In genomic region chr15:41340189-41340695, GRCh38 we compare ENCODE assay signal across 13 cellular contexts.
"Had no signal": no experiment of that assay in that cellular context is flagged by ENCODE, and none has a peak within 500 bp of the region (broad histone marks: within the 10 kb centered on the region; RNA-seq: fewer than 3 reads in every experiment).

No MANE protein-coding gene starts in this region.

- DNase-seq: activated CD4-positive, alpha-beta T cell treated with anti-CD3 and anti-CD28 coated beads for 48 hours; activated naive CD4-positive, alpha-beta T cell treated with anti-CD3 and anti-CD28 coated beads for 36 hours; activated T-cell treated with anti-CD3 and anti-CD28 coated beads for 4 hours; hypothalamus; mesendoderm; retina; stimulated activated CD4-positive, alpha-beta T cell treated with anti-CD3 and anti-CD28 coated beads, Interleukin-4, amount 100 ng/mL, for 1 hour; stimulated activated naive B cell treated with anti-CD40 and anti-IgM and Interleukin-4, amounts not matched to agents 10 μg/mL and 1 μg/mL and 100 μg/mL, for 72 hours; thyroid gland had no signal

- H3K4me3 Mint-ChIP-seq: activated naive CD4-positive, alpha-beta T cell treated with anti-CD3 and anti-CD28 coated beads for 36 hours; activated T-helper 17 cell treated with anti-CD3 and anti-CD28 coated beads, Interleukin-2, amount 50 U/mL, for 72 hours; natural killer cell treated with Interleukin-12 subunit alpha and Interleukin-12 subunit beta and Interleukin-15 and Interleukin-18, amount 100 ng/mL, for 72 hours; stimulated activated naive B cell treated with anti-CD40 and anti-IgM and Interleukin-4, amounts not matched to agents 10 μg/mL and 1 μg/mL and 100 μg/mL, for 72 hours; WTC11 had no signal

- H3K27me3 Mint-ChIP-seq: activated T-helper 17 cell treated with anti-CD3 and anti-CD28 coated beads, Interleukin-2, amount 50 U/mL, for 72 hours; natural killer cell treated with Interleukin-12 subunit alpha and Interleukin-12 subunit beta and Interleukin-15 and Interleukin-18, amount 100 ng/mL, for 72 hours; stimulated activated naive B cell treated with anti-CD40 and anti-IgM and Interleukin-4, amounts not matched to agents 10 μg/mL and 1 μg/mL and 100 μg/mL, for 72 hours had no signal

- H3K27me3 ChIP-seq: esophagus muscularis mucosa, thyroid gland had no signal

- ATAC-seq: activated T-helper 17 cell treated with anti-CD3 and anti-CD28 coated beads, Interleukin-2, amount 50 U/mL, for 72 hours; natural killer cell treated with Interleukin-12 subunit alpha and Interleukin-12 subunit beta and Interleukin-15 and Interleukin-18, amount 100 ng/mL, for 72 hours; stimulated activated naive B cell treated with anti-CD40 and anti-IgM and Interleukin-4, amounts not matched to agents 10 μg/mL and 1 μg/mL and 100 μg/mL, for 72 hours; WTC11 had no signal

- H3K27ac ChIP-seq: esophagus muscularis mucosa, thyroid gland had no signal

- H3K9me3 ChIP-seq: esophagus muscularis mucosa, thyroid gland had no signal

- H3K36me3 ChIP-seq: esophagus muscularis mucosa, thyroid gland had no signal

- H3K4me3 ChIP-seq: esophagus muscularis mucosa, thyroid gland had no signal

- H3K4me1 ChIP-seq: esophagus muscularis mucosa, thyroid gland had no signal

- H3K9me3 Mint-ChIP-seq: activated naive CD4-positive, alpha-beta T cell treated with anti-CD3 and anti-CD28 coated beads for 36 hours; activated T-helper 17 cell treated with anti-CD3 and anti-CD28 coated beads, Interleukin-2, amount 50 U/mL, for 72 hours; natural killer cell treated with Interleukin-12 subunit alpha and Interleukin-12 subunit beta and Interleukin-15 and Interleukin-18, amount 100 ng/mL, for 72 hours; stimulated activated naive B cell treated with anti-CD40 and anti-IgM and Interleukin-4, amounts not matched to agents 10 μg/mL and 1 μg/mL and 100 μg/mL, for 72 hours; WTC11 had no signal

- H3K27ac Mint-ChIP-seq: activated naive CD4-positive, alpha-beta T cell treated with anti-CD3 and anti-CD28 coated beads for 36 hours; activated T-helper 17 cell treated with anti-CD3 and anti-CD28 coated beads, Interleukin-2, amount 50 U/mL, for 72 hours; natural killer cell treated with Interleukin-12 subunit alpha and Interleukin-12 subunit beta and Interleukin-15 and Interleukin-18, amount 100 ng/mL, for 72 hours; stimulated activated naive B cell treated with anti-CD40 and anti-IgM and Interleukin-4, amounts not matched to agents 10 μg/mL and 1 μg/mL and 100 μg/mL, for 72 hours; WTC11 had no signal
